Comparison of ENCODE assay signal across 1 cellular context in genomic region chr11:67628710-67629385, GRCh38.
TF ChIP-seq lines count a peak whose summit lies in the region.

No MANE protein-coding gene starts in this region.

TF ChIP-seq in GM12891, 5 proteins besides CTCF, POLR2A, EP300 and RAD21:
- TF ChIP-seq SPI1 (IDR thresholded peaks at IDR 0.05; ENCODE audit: low read depth, low read length) (no peak), TAF1 (IDR thresholded peaks at IDR 0.05; ENCODE audit: low read depth, low read length) (no peak), PAX5 (IDR thresholded peaks at IDR 0.05; ENCODE audit: insufficient read depth, low read length, severe bottlenecking) (no peak), POU2F2 (IDR thresholded peaks at IDR 0.05; ENCODE audit: low read depth, low read length) (no peak), POLR2AphosphoS5 (IDR thresholded peaks at IDR 0.05; ENCODE audit: low read depth, low read length) (no peak)
